Comparison of ENCODE assay signal across 22 cellular contexts in genomic region chr6:170039156-170040114, GRCh38.
A peak's percentile ranks its signal among the peaks of the same experiment; 100 is the strongest.
DNase-seq lines count a peak whose midpoint lies in the region; ATAC-seq, FAIRE-seq and TF ChIP-seq lines count a peak whose summit lies in the region.
"Had no signal": no experiment of that assay in that cellular context is flagged by ENCODE, and none has a peak within 500 bp of the region (broad histone marks: within the 10 kb centered on the region; RNA-seq: fewer than 3 reads in every experiment).

No MANE protein-coding gene starts in this region.

- H3K27ac ChIP-seq in kidney (ENCODE audit: low read depth in 2 of 2, low read length in 2 of 2) (no peak overlapping the region), neural progenitor cell (no peak overlapping the region), upper lobe of right lung (no peak overlapping the region)
- H3K27ac ChIP-seq: GM23248, HL-60 had no signal

- H3K9me3 Mint-ChIP-seq in neural progenitor cell: peaks cover 6% of the 10 kb centered on the region

- TF ChIP-seq CTCF in kidney (IDR thresholded peaks at IDR 0.05; ENCODE audit: borderline replicate concordance, extremely low read depth, insufficient read depth) (no peak), neural progenitor cell (IDR thresholded peaks at IDR 0.05) (no peak), upper lobe of right lung (IDR thresholded peaks at IDR 0.05) (no peak)

- no peaks in the 10 kb centered on the region for H3K36me3 Mint-ChIP-seq in neural progenitor cell
- H3K36me3 Mint-ChIP-seq: CD4-positive, CD25-positive, alpha-beta regulatory T cell had no signal

- intact Hi-C loops in left ventricle myocardium superior (cut with micrococcal nuclease): no loop called here
- intact Hi-C loops in Right ventricle myocardium inferior (cut with DNase I): no loop called here
- intact Hi-C loops in kidney (cut with DNase I): no loop called here
- intact Hi-C loops in upper lobe of right lung (cut with DNase I): no loop called here

- peak overlapping the region; percentile 48 for H3K27ac Mint-ChIP-seq in neural progenitor cell
- H3K27ac Mint-ChIP-seq: CD4-positive, CD25-positive, alpha-beta regulatory T cell had no signal

- no peaks in the 10 kb centered on the region for H3F3A ChIP-seq in neural progenitor cell (ENCODE audit: low read depth)

- no peak for ATAC-seq in left ventricle myocardium superior
- no peak for ATAC-seq in Right ventricle myocardium inferior
- ATAC-seq in upper lobe of right lung: no peak
- ATAC-seq in GM21723 (IDR thresholded peaks at IDR 0.05; ENCODE audit: unreplicated experiment): no peak
- no peak for ATAC-seq in GM21619 (IDR thresholded peaks at IDR 0.05; ENCODE audit: unreplicated experiment)

- H3K79me2 ChIP-seq in neural progenitor cell (ENCODE audit: low read depth): no peaks in the 10 kb centered on the region

- DNase-seq in left ventricle myocardium superior: peak; percentile 24
- DNase-seq in Right ventricle myocardium inferior (ENCODE audit: missing footprints): no peak
- DNase-seq in kidney: peak; percentile 32
- DNase-seq in neural progenitor cell (ENCODE audit: low spot score): no peak
- peak; percentile 43 for DNase-seq in upper lobe of right lung
- no peak for DNase-seq in activated T-cell treated with anti-CD3 and anti-CD28 coated beads, Interleukin-2, amount 50 U/mL, for 48 hours
- DNase-seq: ACHN; CD4-positive, CD25-positive, alpha-beta regulatory T cell; DND-41; GDM1; GM23248; KG1; NCI-H1092 treated with DMSO at 0.1 percent for 48 hours; NCI-H1694; NCI-H2107; NCI-H345; NCI-H69; NK-92 treated with Interleukin-12 subunit alpha and Interleukin-12 subunit beta, amount 100 ng/mL, for 24 hours had no signal

- H3K27me3 ChIP-seq in neural progenitor cell (no peaks in the 10 kb centered on the region), upper lobe of right lung (no peaks in the 10 kb centered on the region)

- peaks cover 26% of the 10 kb centered on the region for H3K4me1 Mint-ChIP-seq in neural progenitor cell
- H3K4me1 Mint-ChIP-seq: CD4-positive, CD25-positive, alpha-beta regulatory T cell had no signal

- no peaks in the 10 kb centered on the region for H3K4me1 ChIP-seq in kidney (ENCODE audit: control insufficient read depth in 1 of 2, insufficient read depth in 1 of 2, low read depth in 1 of 2, low read length in 2 of 2)
- peaks cover 5% of the 10 kb centered on the region for H3K4me1 ChIP-seq in neural progenitor cell
- H3K4me1 ChIP-seq in upper lobe of right lung: no peaks in the 10 kb centered on the region

- no peaks in the 10 kb centered on the region for H4K20me1 ChIP-seq in neural progenitor cell (ENCODE audit: low read depth)

- H3K9me3 ChIP-seq in kidney (ENCODE audit: control insufficient read depth in 1 of 2, low read length in 2 of 2) (no peaks in the 10 kb centered on the region), neural progenitor cell (ENCODE audit: low read depth) (no peaks in the 10 kb centered on the region), upper lobe of right lung (no peaks in the 10 kb centered on the region)

- no peaks in the 10 kb centered on the region for H3K36me3 ChIP-seq in kidney (ENCODE audit: control insufficient read depth in 1 of 2, insufficient read depth in 2 of 2, low read length in 2 of 2)
- no peaks in the 10 kb centered on the region for H3K36me3 ChIP-seq in neural progenitor cell
- no peaks in the 10 kb centered on the region for H3K36me3 ChIP-seq in upper lobe of right lung

- H3K4me2 ChIP-seq in neural progenitor cell: no peak overlapping the region

- H3K27me3 Mint-ChIP-seq in neural progenitor cell (ENCODE audit: insufficient read depth, low read depth): peaks cover 16% of the 10 kb centered on the region
- H3K27me3 Mint-ChIP-seq: CD4-positive, CD25-positive, alpha-beta regulatory T cell had no signal

- no peak overlapping the region for H2AFZ ChIP-seq in neural progenitor cell (replicated peaks)
- H2AFZ ChIP-seq: GM23248 had no signal

- H3K9ac ChIP-seq in kidney (ENCODE audit: low read length in 2 of 2) (no peak overlapping the region), neural progenitor cell (no peak overlapping the region)
- H3K9ac ChIP-seq: GM23248 had no signal

- no peak overlapping the region for H3K4me3 Mint-ChIP-seq in neural progenitor cell
- H3K4me3 Mint-ChIP-seq: CD4-positive, CD25-positive, alpha-beta regulatory T cell had no signal

- no peak overlapping the region for H3K4me3 ChIP-seq in kidney (ENCODE audit: low read length in 2 of 2)
- H3K4me3 ChIP-seq in neural progenitor cell: no peak overlapping the region
- H3K4me3 ChIP-seq in upper lobe of right lung: no peak overlapping the region
- H3K4me3 ChIP-seq: GM23248 had no signal

- FAIRE-seq in kidney (lab: Jason Lieb, UNC): no peak
- FAIRE-seq: GM12892 had no signal

Comparison
In these comparisons a context has a peak if more than half of its experiments do, and no peak if none do; other contexts are left out.
1. DNase-seq: peak in left ventricle myocardium superior (single experiment), kidney (single experiment) and upper lobe of right lung (single experiment); none in Right ventricle myocardium inferior (single experiment), neural progenitor cell (single experiment) and activated T-cell treated with anti-CD3 and anti-CD28 coated beads, Interleukin-2, amount 50 U/mL, for 48 hours (0 of 2).